Comparison of ENCODE assay signal across 8 cellular contexts in genomic region chr18:76491436-76491800, GRCh38. TPM values are rescaled to one million over a fixed set of nuclear protein-coding genes. Genes with fewer than 3 reads are reported as not detected.
DNase-seq lines count a peak whose midpoint lies in the region; TF ChIP-seq lines count a peak whose summit lies in the region.

No MANE protein-coding gene starts in this region.

- peak overlapping the region; percentile 58 for H3K9ac ChIP-seq in mucosa of stomach (ENCODE audit: low read length)

- H3K9me3 Mint-ChIP-seq in activated T-cell treated with anti-CD3 and anti-CD28 coated beads, Interleukin-2, amount 50 U/mL, for 24 hours, result no peaks in the 10 kb centered on the region

- DNase-seq in NCI-H2081 (lab: John Stamatoyannopoulos, UW) (peak; percentile 73), NCI-H2081 treated with DMSO at 0.1 percent for 48 hours (lab: John Stamatoyannopoulos, UW) (no peak), NCI-H226 (peak; percentile 3), erythroblast (lab: John Stamatoyannopoulos, UW) (peak; percentile 72 to 78), stomach (peak; percentile 80), NCI-H1694 treated with DMSO at 0.1 percent for 48 hours (lab: John Stamatoyannopoulos, UW) (no peak)
- DNase-seq in activated T-cell treated with anti-CD3 and anti-CD28 coated beads, Interleukin-2, amount 50 U/mL, for 24 hours, result peak; percentile 75

- peak overlapping the region; percentile 88 for H3K4me3 Mint-ChIP-seq in activated T-cell treated with anti-CD3 and anti-CD28 coated beads, Interleukin-2, amount 50 U/mL, for 24 hours

- H3K4me1 Mint-ChIP-seq in activated T-cell treated with anti-CD3 and anti-CD28 coated beads, Interleukin-2, amount 50 U/mL, for 24 hours (ENCODE audit: low read depth), result peaks cover 54% of the 10 kb centered on the region

- H3K27me3 ChIP-seq in mucosa of stomach (ENCODE audit: control insufficient read depth, insufficient read depth, low read length), result no peaks in the 10 kb centered on the region
- H3K27me3 ChIP-seq in stomach, result peaks cover 0 to 7% (median 0%) of the 10 kb centered on the region in 3 donors

- peak overlapping the region; percentile 68 for H3K27ac Mint-ChIP-seq in activated T-cell treated with anti-CD3 and anti-CD28 coated beads, Interleukin-2, amount 50 U/mL, for 24 hours

- H3K27me3 Mint-ChIP-seq in activated T-cell treated with anti-CD3 and anti-CD28 coated beads, Interleukin-2, amount 50 U/mL, for 24 hours, result peaks cover 45% of the 10 kb centered on the region

- peaks cover 8% of the 10 kb centered on the region for H3K36me3 Mint-ChIP-seq in activated T-cell treated with anti-CD3 and anti-CD28 coated beads, Interleukin-2, amount 50 U/mL, for 24 hours (ENCODE audit: low read depth)

- no peak for TF ChIP-seq CTCF in stomach (IDR thresholded peaks at IDR 0.05)

- WGBS in stomach, 5 donors, result 0 to 7% (median 1%) methylated on average over 4 to 37 of the region's 37 CpGs

- no peak for TF ChIP-seq POLR2A in erythroblast (IDR thresholded peaks at IDR 0.05; ENCODE audit: low read length)
- no peak for TF ChIP-seq POLR2A in stomach (IDR thresholded peaks at IDR 0.05)

- H3K4me3 ChIP-seq in mucosa of stomach (ENCODE audit: low read length) (peak overlapping the region; percentile 60), stomach (peak overlapping the region; percentile 72 to 83 (median 80))

- H3K36me3 ChIP-seq in mucosa of stomach (ENCODE audit: control insufficient read depth, insufficient read depth, low read length) (no peaks in the 10 kb centered on the region), stomach (no peaks in the 10 kb centered on the region)

- no peak for TF ChIP-seq EP300 in stomach (IDR thresholded peaks at IDR 0.05)

- H3K4me1 ChIP-seq in mucosa of stomach (ENCODE audit: control insufficient read depth, insufficient read depth, low read length), result no peaks in the 10 kb centered on the region
- H3K4me1 ChIP-seq in stomach, result peaks cover 22 to 78% (median 60%) of the 10 kb centered on the region in 4 donors

- intact Hi-C loops in stomach (cut with DNase I; ENCODE audit: low total_unique reads), result no loop called here

- H3K27ac ChIP-seq in stomach, result peak overlapping the region; percentile 84 to 97 (median 90)

- H3K9me3 ChIP-seq in mucosa of stomach (ENCODE audit: control insufficient read depth, low read length) (no peaks in the 10 kb centered on the region), stomach (no peaks in the 10 kb centered on the region)

RNA-seq across cellular contexts. Expression of gene ZNF516, which starts 3.6 kb away (rescaled TPM):
- total RNA-seq in stomach, result 10 to 100 TPM; 12.8 to 25.9 (median 17.0) TPM
- 1 to 10 TPM; 2.3 to 6.9 (median 3.2) TPM for polyA plus RNA-seq in stomach

Comparison
In these comparisons a context has a peak if more than half of its experiments do, and no peak if none do; other contexts are left out.
1. DNase-seq: peak in NCI-H2081 (2 of 2), NCI-H226 (single experiment), activated T-cell treated with anti-CD3 and anti-CD28 coated beads, Interleukin-2, amount 50 U/mL, for 24 hours (single experiment), erythroblast (2 of 2) and stomach (single experiment); none in NCI-H2081 treated with DMSO at 0.1 percent for 48 hours (single experiment) and NCI-H1694 treated with DMSO at 0.1 percent for 48 hours (single experiment).